In the genomic region with DNA sequence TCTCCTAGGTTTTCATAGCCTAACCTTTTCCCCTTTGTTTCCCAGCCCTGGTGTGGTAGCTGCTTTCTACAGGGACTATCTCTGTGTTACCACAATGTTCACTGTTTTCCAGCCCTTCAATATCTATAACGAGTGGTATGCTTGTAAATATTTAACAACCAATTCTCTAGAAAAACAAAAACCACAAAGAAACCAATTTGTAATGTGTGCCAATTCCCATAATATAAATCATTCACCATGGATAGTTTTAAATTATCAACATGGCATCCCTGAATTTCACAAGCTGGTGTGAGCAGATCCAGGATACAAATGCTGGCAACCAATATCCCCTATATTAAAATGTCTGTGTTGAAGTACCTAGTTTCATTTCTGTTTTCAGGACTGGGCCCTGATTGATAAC, we compare ENCODE assay signal across 9 cellular contexts.
DNase-seq lines count a peak whose midpoint lies in the region; ATAC-seq and TF ChIP-seq lines count a peak whose summit lies in the region.
"Had no signal": no experiment of that assay in that cellular context is flagged by ENCODE, and none has a peak within 500 bp of the region (broad histone marks: within the 10 kb centered on the region; RNA-seq: fewer than 3 reads in every experiment).

No MANE protein-coding gene starts in this region.

- intact Hi-C loops in activated naive CD4-positive, alpha-beta T cell treated with anti-CD3 and anti-CD28 coated beads for 36 hours (cut with micrococcal nuclease) = loop anchor here (1.0 to 2.0 kb wide), 2 partner anchors 207 to 231 kb away; a partner anchor contains a TSS
- intact Hi-C loops in PC-3 (cut with micrococcal nuclease) = loop anchor here (1.0 kb wide), 2 partner anchors 108 to 199 kb away; no protein-coding TSS in a partner anchor

- no peaks in the 10 kb centered on the region for H3F3A ChIP-seq in PC-3 (ENCODE audit: low read length, unreplicated experiment)

- TF ChIP-seq CTCF in PC-3 (conservative IDR thresholded peaks at IDR 0.05; ENCODE audit: low read depth, low read length) = no peak
- TF ChIP-seq CTCF in fibroblast of villous mesenchyme (IDR thresholded peaks at IDR 0.05; ENCODE audit: insufficient read depth, low read depth, low read length) = no peak
- no peak for TF ChIP-seq CTCF in type B pancreatic cell (conservative IDR thresholded peaks at IDR 0.05)
- TF ChIP-seq CTCF in endothelial cell (IDR thresholded peaks at IDR 0.05; ENCODE audit: unreplicated experiment) = no peak

- ATAC-seq in PC-3 (no peak), HG03565 (IDR thresholded peaks at IDR 0.05; ENCODE audit: unreplicated experiment) (no peak)
- ATAC-seq: sciatic nerve had no signal

- peak overlapping the region; percentile 62 for H3K9ac ChIP-seq in PC-3 (ENCODE audit: low read length)

- POLR2A ChIA-PET in PC-3 (lab: Charles Lee; ENCODE audit: unreplicated experiment) = no interaction called here

- H3K4me3 ChIP-seq in PC-3 (ENCODE audit: low read length) = no peak overlapping the region
- peak overlapping the region; percentile 24 for H3K4me3 ChIP-seq in fibroblast of villous mesenchyme (ENCODE audit: low read depth, low read length)

- H3K9me3 Mint-ChIP-seq in activated naive CD4-positive, alpha-beta T cell treated with anti-CD3 and anti-CD28 coated beads for 36 hours = no peaks in the 10 kb centered on the region
- H3K9me3 Mint-ChIP-seq in activated naive CD4-positive, alpha-beta T cell treated with anti-CD3 and anti-CD28 coated beads, Interleukin-2, amount 10 ng/mL, durations not matched to agents 7 days and 5 days = no peaks in the 10 kb centered on the region
- H3K9me3 Mint-ChIP-seq in type B pancreatic cell = peaks cover 4% of the 10 kb centered on the region
- H3K9me3 Mint-ChIP-seq in endothelial cell (ENCODE audit: unreplicated experiment) = no peaks in the 10 kb centered on the region

- no peaks in the 10 kb centered on the region for H3K36me3 ChIP-seq in PC-3 (ENCODE audit: low read depth, low read length)

- BruUV-seq in PC-3 (replicated peaks; lab: Mats Ljungman, UMichigan) = TSS peak; percentile 85

- peaks cover 29% of the 10 kb centered on the region for H3K4me1 Mint-ChIP-seq in activated naive CD4-positive, alpha-beta T cell treated with anti-CD3 and anti-CD28 coated beads for 36 hours (ENCODE audit: low read depth)
- H3K4me1 Mint-ChIP-seq in activated naive CD4-positive, alpha-beta T cell treated with anti-CD3 and anti-CD28 coated beads, Interleukin-2, amount 10 ng/mL, durations not matched to agents 7 days and 5 days = peaks cover 29% of the 10 kb centered on the region
- H3K4me1 Mint-ChIP-seq in type B pancreatic cell (ENCODE audit: unreplicated experiment) = peaks cover 17% of the 10 kb centered on the region
- H3K4me1 Mint-ChIP-seq in endothelial cell (ENCODE audit: unreplicated experiment) = no peaks in the 10 kb centered on the region

- H3K4me2 ChIP-seq in PC-3 (ENCODE audit: low read length) = peak overlapping the region; percentile 5; the same call in 1 of the 2 replicates

- H3K79me2 ChIP-seq in PC-3 (ENCODE audit: low read length) = no peaks in the 10 kb centered on the region

- peak overlapping the region; percentile 89 for H3K27ac ChIP-seq in PC-3 (ENCODE audit: low read length)

- H3K4me3 Mint-ChIP-seq in activated naive CD4-positive, alpha-beta T cell treated with anti-CD3 and anti-CD28 coated beads for 36 hours = no peak overlapping the region
- no peak overlapping the region for H3K4me3 Mint-ChIP-seq in activated naive CD4-positive, alpha-beta T cell treated with anti-CD3 and anti-CD28 coated beads, Interleukin-2, amount 10 ng/mL, durations not matched to agents 7 days and 5 days
- H3K4me3 Mint-ChIP-seq in type B pancreatic cell (peak overlapping the region; percentile 76), endothelial cell (ENCODE audit: unreplicated experiment) (no peak overlapping the region)

- no peaks in the 10 kb centered on the region for H3K9me3 ChIP-seq in PC-3 (ENCODE audit: low read length)

- no peaks in the 10 kb centered on the region for H3K27me3 Mint-ChIP-seq in activated naive CD4-positive, alpha-beta T cell treated with anti-CD3 and anti-CD28 coated beads for 36 hours (ENCODE audit: low read depth)
- H3K27me3 Mint-ChIP-seq in activated naive CD4-positive, alpha-beta T cell treated with anti-CD3 and anti-CD28 coated beads, Interleukin-2, amount 10 ng/mL, durations not matched to agents 7 days and 5 days = no peaks in the 10 kb centered on the region
- no peaks in the 10 kb centered on the region for H3K27me3 Mint-ChIP-seq in type B pancreatic cell
- H3K27me3 Mint-ChIP-seq in endothelial cell (ENCODE audit: unreplicated experiment) = peaks cover 3% of the 10 kb centered on the region

- CTCF ChIA-PET in activated naive CD4-positive, alpha-beta T cell treated with anti-CD3 and anti-CD28 coated beads for 36 hours (lab: Charles Lee) = no interaction called here
- CTCF ChIA-PET in activated naive CD4-positive, alpha-beta T cell treated with anti-CD3 and anti-CD28 coated beads, Interleukin-2, amount 10 ng/mL, durations not matched to agents 7 days and 5 days (lab: Charles Lee) = interaction anchor here (0.8 to 1.8 kb wide), 4 partner anchors 302 to 309 kb away, joined by 3 to 6 read pairs (median 4); no protein-coding TSS in a partner anchor
- CTCF ChIA-PET in PC-3 (lab: Charles Lee) = interaction anchor here (0.6 kb wide), 1 partner anchor 199 kb away, joined by 3 read pairs; no protein-coding TSS in a partner anchor

- H3K36me3 Mint-ChIP-seq in activated naive CD4-positive, alpha-beta T cell treated with anti-CD3 and anti-CD28 coated beads for 36 hours (ENCODE audit: low read depth) = no peaks in the 10 kb centered on the region
- H3K36me3 Mint-ChIP-seq in activated naive CD4-positive, alpha-beta T cell treated with anti-CD3 and anti-CD28 coated beads, Interleukin-2, amount 10 ng/mL, durations not matched to agents 7 days and 5 days = no peaks in the 10 kb centered on the region
- H3K36me3 Mint-ChIP-seq in type B pancreatic cell = no peaks in the 10 kb centered on the region
- no peaks in the 10 kb centered on the region for H3K36me3 Mint-ChIP-seq in endothelial cell (ENCODE audit: low read depth, unreplicated experiment)

- DNase-seq in activated naive CD4-positive, alpha-beta T cell treated with anti-CD3 and anti-CD28 coated beads for 36 hours = no peak
- no peak for DNase-seq in activated naive CD4-positive, alpha-beta T cell treated with anti-CD3 and anti-CD28 coated beads, Interleukin-2, amount 10 ng/mL, durations not matched to agents 7 days and 5 days
- DNase-seq in PC-3 = peak; percentile 28
- peak; percentile 81 for DNase-seq in fibroblast of villous mesenchyme (ENCODE audit: low read depth)
- DNase-seq in type B pancreatic cell (ENCODE audit: extremely low spot score, unreplicated experiment) = no peak
- DNase-seq in NCI-H1436 (lab: John Stamatoyannopoulos, UW) = no peak
- no peak for DNase-seq in endothelial cell (ENCODE audit: low spot score)

- no peaks in the 10 kb centered on the region for H3K9me2 ChIP-seq in PC-3 (replicated peaks; ENCODE audit: low read length)

- H3K4me1 ChIP-seq in PC-3 (ENCODE audit: insufficient read depth, low read length) = peaks cover 53% of the 10 kb centered on the region

- H4K20me1 ChIP-seq in PC-3 (ENCODE audit: low read length) = no peaks in the 10 kb centered on the region

- H2AFZ ChIP-seq in PC-3 (ENCODE audit: low read length) = no peak overlapping the region

- H3K27ac Mint-ChIP-seq in activated naive CD4-positive, alpha-beta T cell treated with anti-CD3 and anti-CD28 coated beads for 36 hours = peak overlapping the region; percentile 24
- H3K27ac Mint-ChIP-seq in activated naive CD4-positive, alpha-beta T cell treated with anti-CD3 and anti-CD28 coated beads, Interleukin-2, amount 10 ng/mL, durations not matched to agents 7 days and 5 days = no peak overlapping the region
- H3K27ac Mint-ChIP-seq in type B pancreatic cell (peak overlapping the region; percentile 81), endothelial cell (ENCODE audit: unreplicated experiment) (no peak overlapping the region)

- H3K27me3 ChIP-seq in PC-3 (ENCODE audit: low read length) = no peaks in the 10 kb centered on the region

Comparison
In these comparisons a context has a peak if more than half of its experiments do, and no peak if none do; other contexts are left out.
1. H3K27ac Mint-ChIP-seq: peak in activated naive CD4-positive, alpha-beta T cell treated with anti-CD3 and anti-CD28 coated beads for 36 hours (single experiment) and type B pancreatic cell (single experiment); none in activated naive CD4-positive, alpha-beta T cell treated with anti-CD3 and anti-CD28 coated beads, Interleukin-2, amount 10 ng/mL, durations not matched to agents 7 days and 5 days (single experiment) and endothelial cell (single experiment).
2. DNase-seq: peak in PC-3 (single experiment) and fibroblast of villous mesenchyme (single experiment); none in activated naive CD4-positive, alpha-beta T cell treated with anti-CD3 and anti-CD28 coated beads for 36 hours (single experiment), activated naive CD4-positive, alpha-beta T cell treated with anti-CD3 and anti-CD28 coated beads, Interleukin-2, amount 10 ng/mL, durations not matched to agents 7 days and 5 days (single experiment), type B pancreatic cell (single experiment), NCI-H1436 (single experiment) and endothelial cell (single experiment).